9 cellular contexts compared by ENCODE assay signal in the genomic region with DNA sequence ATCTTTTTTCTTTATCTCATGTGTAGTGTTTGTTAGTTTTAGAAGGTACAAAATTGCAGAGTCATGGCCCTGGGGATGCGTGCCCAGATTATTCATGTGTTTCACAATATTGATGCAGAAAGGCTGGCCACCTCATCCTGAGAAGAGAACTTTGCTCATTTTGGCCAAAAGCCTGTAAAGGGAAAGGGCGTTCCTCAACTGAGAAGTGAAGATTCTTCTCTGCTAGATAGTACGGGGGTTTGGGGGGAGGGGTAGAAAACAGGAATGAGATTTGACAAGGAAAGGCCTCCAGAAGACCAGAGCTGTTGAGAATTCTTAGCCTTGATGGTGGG. TPM values are rescaled to one million over a fixed set of nuclear protein-coding genes. Genes with fewer than 3 reads are reported as not detected.
A peak's percentile ranks its signal among the peaks of the same experiment; 100 is the strongest.
DNase-seq lines count a peak whose midpoint lies in the region; ATAC-seq, FAIRE-seq and TF ChIP-seq lines count a peak whose summit lies in the region.
"Had no signal": no experiment of that assay in that cellular context is flagged by ENCODE, and none has a peak within 500 bp of the region (broad histone marks: within the 10 kb centered on the region; RNA-seq: fewer than 3 reads in every experiment).

No MANE protein-coding gene starts in this region.

- ATAC-seq in pancreas: peak; percentile 61 to 84 (median 79)

- H3K4me1 ChIP-seq in Peyer's patch (peaks cover 0 to 5% (median 0%) of the 10 kb centered on the region in 4 donors), pancreas (peaks cover 0 to 5% (median 0%) of the 10 kb centered on the region in 3 donors)

- 35 to 41% methylated on average over 3 of the region's 3 CpGs for whole genome bisulfite sequencing in pancreas, 2 donors

- intact Hi-C loops in pancreas (cut with DNase I): no loop called here

- TF ChIP-seq POLR2A in Peyer's patch (IDR thresholded peaks at IDR 0.05): no peak

- TF ChIP-seq CTCF in Peyer's patch (IDR thresholded peaks at IDR 0.05): no peak
- no peak for TF ChIP-seq CTCF in fibroblast of the aortic adventitia (IDR thresholded peaks at IDR 0.05; ENCODE audit: insufficient read depth, low read length)
- no peak for TF ChIP-seq CTCF in pancreas (IDR thresholded peaks at IDR 0.05)

- FAIRE-seq in pancreas (lab: Jason Lieb, UNC): no peak

- no peaks in the 10 kb centered on the region for H3K36me3 ChIP-seq in Peyer's patch
- H3K36me3 ChIP-seq in pancreas: no peaks in the 10 kb centered on the region

- H3K27me3 ChIP-seq in Peyer's patch (no peaks in the 10 kb centered on the region), pancreas (no peaks in the 10 kb centered on the region)

- H3K9me3 ChIP-seq in Peyer's patch: no peaks in the 10 kb centered on the region
- peaks cover 0 to 3% (median 0%) of the 10 kb centered on the region in 4 donors for H3K9me3 ChIP-seq in pancreas

- DNase-seq in SIG-M5 treated with dmso at 0.1 percent for 504 hours (lab: John Stamatoyannopoulos, UW; ENCODE audit: unreplicated experiment) (peak; percentile 91), SIG-M5 (lab: John Stamatoyannopoulos, UW) (no peak), Peyer's patch (peak in 1 of 3 donors; percentile 80), fibroblast of the aortic adventitia (ENCODE audit: low read depth) (peak; percentile 98), pancreas (peak in 4 of 6 donors; percentile 48 to 73 (median 68)), NCI-H146 treated with DMSO at 0.1 percent for 48 hours (lab: John Stamatoyannopoulos, UW; ENCODE audit: unreplicated experiment) (no peak), DMS153 (lab: John Stamatoyannopoulos, UW) (no peak)
- no peak for DNase-seq in activated CD4-positive, alpha-beta T cell treated with anti-CD3 and anti-CD28 coated beads, Interleukin-2, amount 50 U/mL, for 1 hour
- DNase-seq: CD4-positive, CD25-positive, alpha-beta regulatory T cell had no signal

- H3K27ac ChIP-seq in Peyer's patch (peak overlapping the region in 3 of 4 donors; percentile 59 to 82 (median 67)), pancreas (peak overlapping the region in 2 of 4 donors; percentile 76)

- peak overlapping the region in 3 of 4 donors; percentile 25 to 66 (median 57) for H3K4me3 ChIP-seq in Peyer's patch
- peak overlapping the region; percentile 80 for H3K4me3 ChIP-seq in fibroblast of the aortic adventitia (ENCODE audit: low read depth, low read length)
- H3K4me3 ChIP-seq in pancreas: peak overlapping the region in 2 of 4 donors; percentile 40 to 53

RNA-seq across cellular contexts. Expression of a gene that starts 1.7 kb away (rescaled TPM):
- total RNA-seq in Peyer's patch: 100 to 1,000 TPM in 2 of 4 donors, 10 to 100 TPM in 2; 55.3 to 197 (median 125) TPM
- 203 and 229 TPM in 2 replicates for total RNA-seq in fibroblast of the aortic adventitia (ENCODE audit: low replicate concordance)
- 10 to 100 TPM; 39.8 to 69.4 (median 54.7) TPM for total RNA-seq in pancreas
- 10 to 100 TPM; 26.8 to 37.7 TPM for polyA plus RNA-seq in pancreas
- polyA plus RNA-seq: CD4-positive, CD25-positive, alpha-beta regulatory T cell had no signal

Comparison
In these comparisons a context has a peak if more than half of its experiments do, and no peak if none do; other contexts are left out.
1. DNase-seq: peak in SIG-M5 treated with dmso at 0.1 percent for 504 hours (single experiment), fibroblast of the aortic adventitia (single experiment) and pancreas (4 of 6); none in SIG-M5 (single experiment), activated CD4-positive, alpha-beta T cell treated with anti-CD3 and anti-CD28 coated beads, Interleukin-2, amount 50 U/mL, for 1 hour (single experiment), NCI-H146 treated with DMSO at 0.1 percent for 48 hours (single experiment) and DMS153 (single experiment).